28 cellular contexts compared by ENCODE assay signal in genomic region chr11:3990406-3990805, GRCh38.
DNase-seq lines count a peak whose midpoint lies in the region; ATAC-seq and TF ChIP-seq lines count a peak whose summit lies in the region.
"Had no signal": no experiment of that assay in that cellular context is flagged by ENCODE, and none has a peak within 500 bp of the region (broad histone marks: within the 10 kb centered on the region; RNA-seq: fewer than 3 reads in every experiment).

No MANE protein-coding gene starts in this region.

- H3K36me3 Mint-ChIP-seq in T-helper 1 cell treated with Interleukin-12 subunit alpha and Interleukin-12 subunit beta and Interleukin-4 antibody, amounts not matched to agents 30 μg/mL and 1 μg/mL, for 36 hours (ENCODE audit: low read depth) = peaks cover 38% of the 10 kb centered on the region
- peaks cover 24% of the 10 kb centered on the region for H3K36me3 Mint-ChIP-seq in activated naive CD4-positive, alpha-beta T cell treated with anti-CD3 and anti-CD28 coated beads for 36 hours (ENCODE audit: low read depth)
- H3K36me3 Mint-ChIP-seq in activated T-helper 17 cell treated with anti-CD3 and anti-CD28 coated beads, Interleukin-2, amount 50 U/mL, for 72 hours (ENCODE audit: low read depth) = peaks cover 42% of the 10 kb centered on the region
- peaks cover 15% of the 10 kb centered on the region for H3K36me3 Mint-ChIP-seq in natural killer cell

- CTCF ChIA-PET in activated naive CD4-positive, alpha-beta T cell treated with anti-CD3 and anti-CD28 coated beads for 36 hours (lab: Charles Lee) = interaction anchor here (0.8 to 1.3 kb wide), 4 partner anchors 10 to 136 kb away, joined by 3 to 5 read pairs (median 4); no protein-coding TSS in a partner anchor

- H3K4me1 Mint-ChIP-seq in T-helper 1 cell treated with Interleukin-12 subunit alpha and Interleukin-12 subunit beta and Interleukin-4 antibody, amounts not matched to agents 30 μg/mL and 1 μg/mL, for 36 hours (ENCODE audit: low read depth) = peaks cover 46% of the 10 kb centered on the region
- peaks cover 64% of the 10 kb centered on the region for H3K4me1 Mint-ChIP-seq in activated naive CD4-positive, alpha-beta T cell treated with anti-CD3 and anti-CD28 coated beads for 36 hours (ENCODE audit: low read depth)
- H3K4me1 Mint-ChIP-seq in activated T-helper 17 cell treated with anti-CD3 and anti-CD28 coated beads, Interleukin-2, amount 50 U/mL, for 72 hours = peaks cover 48% of the 10 kb centered on the region
- H3K4me1 Mint-ChIP-seq in natural killer cell = peaks cover 50 to 67% of the 10 kb centered on the region in 2 donors
- H3K4me1 Mint-ChIP-seq: neural progenitor cell had no signal

- intact Hi-C loops in activated naive CD4-positive, alpha-beta T cell treated with anti-CD3 and anti-CD28 coated beads for 36 hours (cut with micrococcal nuclease) = loop anchor here (1.0 to 2.0 kb wide), 3 partner anchors 68 to 135 kb away; partner anchors contain the start of gene STIM1
- intact Hi-C loops in natural killer cell (cut with micrococcal nuclease) = loop anchor here (2.0 to 5.0 kb wide), 2 partner anchors 42 to 133 kb away; partner anchors contain the start of gene STIM1

- peak; percentile 66 for ATAC-seq in activated T-helper 17 cell treated with anti-CD3 and anti-CD28 coated beads, Interleukin-2, amount 50 U/mL, for 72 hours (replicated peaks)
- ATAC-seq in natural killer cell (no peak), HG02588 (IDR thresholded peaks at IDR 0.05; ENCODE audit: unreplicated experiment) (no peak)
- ATAC-seq: left lobe of liver; stimulated activated memory B cell treated with anti-CD40 and anti-IgM and Interleukin-4, amounts not matched to agents 10 μg/mL and 1 μg/mL and 100 μg/mL, for 72 hours; upper lobe of right lung had no signal

- H3K27ac Mint-ChIP-seq in T-helper 1 cell treated with Interleukin-12 subunit alpha and Interleukin-12 subunit beta and Interleukin-4 antibody, amounts not matched to agents 30 μg/mL and 1 μg/mL, for 36 hours = peak overlapping the region; percentile 46
- H3K27ac Mint-ChIP-seq in activated naive CD4-positive, alpha-beta T cell treated with anti-CD3 and anti-CD28 coated beads for 36 hours = peak overlapping the region; percentile 63
- H3K27ac Mint-ChIP-seq in activated T-helper 17 cell treated with anti-CD3 and anti-CD28 coated beads, Interleukin-2, amount 50 U/mL, for 72 hours = peak overlapping the region; percentile 2
- H3K27ac Mint-ChIP-seq in natural killer cell = peak overlapping the region; percentile 3 to 65
- H3K27ac Mint-ChIP-seq: dendritic cell treated with granulocyte-macrophage colony-stimulating factor and Interleukin-4, amounts not matched to agents 40 ng/mL and 50 ng/mL, for 4 days; endodermal cell; memory B cell; neural progenitor cell; stimulated activated memory B cell treated with anti-CD40 and anti-IgM and Interleukin-4, amounts not matched to agents 10 μg/mL and 1 μg/mL and 100 μg/mL, for 72 hours had no signal

- no peaks in the 10 kb centered on the region for H3K27me3 Mint-ChIP-seq in T-helper 1 cell treated with Interleukin-12 subunit alpha and Interleukin-12 subunit beta and Interleukin-4 antibody, amounts not matched to agents 30 μg/mL and 1 μg/mL, for 36 hours (ENCODE audit: low read depth)
- no peaks in the 10 kb centered on the region for H3K27me3 Mint-ChIP-seq in activated naive CD4-positive, alpha-beta T cell treated with anti-CD3 and anti-CD28 coated beads for 36 hours (ENCODE audit: low read depth)
- H3K27me3 Mint-ChIP-seq in activated T-helper 17 cell treated with anti-CD3 and anti-CD28 coated beads, Interleukin-2, amount 50 U/mL, for 72 hours = no peaks in the 10 kb centered on the region
- no peaks in the 10 kb centered on the region for H3K27me3 Mint-ChIP-seq in natural killer cell (ENCODE audit: low read depth in 2 of 2)
- H3K27me3 Mint-ChIP-seq: dendritic cell treated with granulocyte-macrophage colony-stimulating factor and Interleukin-4, amounts not matched to agents 40 ng/mL and 50 ng/mL, for 4 days; memory B cell; stimulated activated memory B cell treated with anti-CD40 and anti-IgM and Interleukin-4, amounts not matched to agents 10 μg/mL and 1 μg/mL and 100 μg/mL, for 72 hours had no signal

- H3K4me3 Mint-ChIP-seq in T-helper 1 cell treated with Interleukin-12 subunit alpha and Interleukin-12 subunit beta and Interleukin-4 antibody, amounts not matched to agents 30 μg/mL and 1 μg/mL, for 36 hours = peak overlapping the region; percentile 53
- H3K4me3 Mint-ChIP-seq in activated naive CD4-positive, alpha-beta T cell treated with anti-CD3 and anti-CD28 coated beads for 36 hours = peak overlapping the region; percentile 49
- peak overlapping the region; percentile 33 for H3K4me3 Mint-ChIP-seq in activated T-helper 17 cell treated with anti-CD3 and anti-CD28 coated beads, Interleukin-2, amount 50 U/mL, for 72 hours
- peak overlapping the region; percentile 70 for H3K4me3 Mint-ChIP-seq in natural killer cell
- H3K4me3 Mint-ChIP-seq: dendritic cell treated with granulocyte-macrophage colony-stimulating factor and Interleukin-4, amounts not matched to agents 40 ng/mL and 50 ng/mL, for 4 days; endodermal cell; memory B cell; neural progenitor cell; stimulated activated memory B cell treated with anti-CD40 and anti-IgM and Interleukin-4, amounts not matched to agents 10 μg/mL and 1 μg/mL and 100 μg/mL, for 72 hours had no signal

- DNase-seq in T-helper 1 cell = no peak
- DNase-seq in activated naive CD4-positive, alpha-beta T cell treated with anti-CD3 and anti-CD28 coated beads for 36 hours = no peak
- no peak for DNase-seq in activated naive CD4-positive, alpha-beta T cell treated with anti-CD3 and anti-CD28 coated beads, Interleukin-2, amount 50 U/mL, for 16 hours
- DNase-seq in natural killer cell = no peak
- no peak for DNase-seq in COLO668 (lab: John Stamatoyannopoulos, UW; ENCODE audit: unreplicated experiment)
- DNase-seq: adrenal gland; C1 segment of cervical spinal cord; endodermal cell; glutamatergic neuron; GM23248; Kasumi-1; NCI-H1417 treated with DMSO at 0.1 percent for 48 hours; NCI-H2081; NCI-H226; NCI-H526 treated with DMSO at 0.1 percent for 48 hours; NK-92 treated with Interleukin-12 subunit alpha and Interleukin-12 subunit beta, amount 100 ng/mL, for 24 hours; Peyer's patch; SHP77; upper lobe of right lung; WERI-Rb-1 had no signal

- peaks cover 33% of the 10 kb centered on the region for H3K9me3 Mint-ChIP-seq in T-helper 1 cell treated with Interleukin-12 subunit alpha and Interleukin-12 subunit beta and Interleukin-4 antibody, amounts not matched to agents 30 μg/mL and 1 μg/mL, for 36 hours
- H3K9me3 Mint-ChIP-seq in activated naive CD4-positive, alpha-beta T cell treated with anti-CD3 and anti-CD28 coated beads for 36 hours = peaks cover 21% of the 10 kb centered on the region
- H3K9me3 Mint-ChIP-seq in activated T-helper 17 cell treated with anti-CD3 and anti-CD28 coated beads, Interleukin-2, amount 50 U/mL, for 72 hours = peaks cover 10% of the 10 kb centered on the region
- H3K9me3 Mint-ChIP-seq in natural killer cell = peaks cover 4 to 5% of the 10 kb centered on the region in 2 donors

- TF ChIP-seq CTCF in natural killer cell (IDR thresholded peaks at IDR 0.05) = no peak

Comparison
In these comparisons a context has a peak if more than half of its experiments do, and no peak if none do; other contexts are left out.
1. H3K27ac Mint-ChIP-seq: peak in every context shown above with its lines; median percentile 63 in activated naive CD4-positive, alpha-beta T cell treated with anti-CD3 and anti-CD28 coated beads for 36 hours; 46 in T-helper 1 cell treated with Interleukin-12 subunit alpha and Interleukin-12 subunit beta and Interleukin-4 antibody, amounts not matched to agents 30 μg/mL and 1 μg/mL, for 36 hours; 34 in natural killer cell; 2 in activated T-helper 17 cell treated with anti-CD3 and anti-CD28 coated beads, Interleukin-2, amount 50 U/mL, for 72 hours.